Comparison of ENCODE assay signal across 8 cellular contexts in genomic region chr7:44123190-44124003, GRCh38. TPM values are rescaled to one million over a fixed set of nuclear protein-coding genes. Genes with fewer than 3 reads are reported as not detected.
DNase-seq lines count a peak whose midpoint lies in the region; ATAC-seq, FAIRE-seq and TF ChIP-seq lines count a peak whose summit lies in the region.

POLD2 (minus strand) TSS chr7:44123548; CDS start chr7:44122053, 1,495 bp downstream.

- H3K4me1 ChIP-seq in ACC112 (ENCODE audit: control insufficient read depth, insufficient read depth, low read length, unreplicated experiment) (peaks cover 9% of the 10 kb centered on the region), mammary epithelial cell (ENCODE audit: insufficient read depth, low read length) (peaks cover 20% of the 10 kb centered on the region), iPS-20b (ENCODE audit: insufficient read depth, low read length) (no peaks in the 10 kb centered on the region), small intestine (ENCODE audit: control insufficient read depth in 2 of 2, insufficient read depth in 1 of 2, low read depth in 1 of 2, low read length in 1 of 2) (peaks cover 0 to 5% of the 10 kb centered on the region in 2 donors)

- H4K20me1 ChIP-seq in mammary epithelial cell (ENCODE audit: insufficient read depth, low read length), result no peaks in the 10 kb centered on the region

- ATAC-seq in GM18868 (IDR thresholded peaks at IDR 0.05; ENCODE audit: unreplicated experiment) (peak; percentile 99), HG03108 (IDR thresholded peaks at IDR 0.05; ENCODE audit: unreplicated experiment) (peak; percentile 99)

- H3K36me3 ChIP-seq in ACC112 (ENCODE audit: insufficient read depth, low read length) (peaks cover 11% of the 10 kb centered on the region), WERI-Rb-1 (peaks cover 33% of the 10 kb centered on the region), mammary epithelial cell (ENCODE audit: insufficient read depth, low read length) (peaks cover 9% of the 10 kb centered on the region), iPS-20b (ENCODE audit: insufficient read depth, low read depth, low read length) (peaks cover 34% of the 10 kb centered on the region), small intestine (ENCODE audit: control insufficient read depth in 2 of 2, insufficient read depth in 2 of 2, low read length in 2 of 2) (no peaks in the 10 kb centered on the region)

- no peak for FAIRE-seq in small intestine (lab: Jason Lieb, UNC)

- peak; percentile 98 for DNase-seq in NCI-H2196 (lab: John Stamatoyannopoulos, UW; ENCODE audit: unreplicated experiment)
- DNase-seq in WERI-Rb-1, result peak; percentile 99
- DNase-seq in mammary epithelial cell, result peak; percentile 96
- DNase-seq in small intestine, result peak; percentile 96

- H3K27me3 ChIP-seq in ACC112 (ENCODE audit: insufficient read depth, low read length), result no peaks in the 10 kb centered on the region
- no peaks in the 10 kb centered on the region for H3K27me3 ChIP-seq in WERI-Rb-1 (ENCODE audit: insufficient read depth, low read depth, severe bottlenecking)
- no peaks in the 10 kb centered on the region for H3K27me3 ChIP-seq in mammary epithelial cell (ENCODE audit: insufficient read depth, low read length)
- H3K27me3 ChIP-seq in iPS-20b (ENCODE audit: insufficient read depth, low read length), result peaks cover 8% of the 10 kb centered on the region; the same call in 1 of the 2 replicates
- no peaks in the 10 kb centered on the region for H3K27me3 ChIP-seq in small intestine (ENCODE audit: control insufficient read depth in 2 of 2, insufficient read depth in 2 of 2, low read length in 2 of 2)

- CTCF ChIA-PET in mammary epithelial cell (lab: Charles Lee; ENCODE audit: low non-redundant PET), result interaction anchor here (1.5 kb wide), 1 partner anchor 51 kb away, joined by 5 read pairs; no protein-coding TSS in a partner anchor

- WGBS in mammary epithelial cell (ENCODE audit: low coverage, missing lambda C conversion rate), result 4% methylated on average over 17 of the region's 86 CpGs
- 0 to 1% (median 0%) methylated on average over 82 to 86 of the region's 86 CpGs for WGBS in small intestine, 3 donors

- H2AFZ ChIP-seq in ACC112 (ENCODE audit: low read length, unreplicated experiment) (peak within 1 kb of the TSS; percentile 96), mammary epithelial cell (ENCODE audit: low read depth, low read length) (peak within 1 kb of the TSS; percentile 99)

- dilution Hi-C loops in mammary epithelial cell (cut with HindIII; ENCODE audit: low sequenced_read_pairs), result no loop called here

- no peaks in the 10 kb centered on the region for H3K9me3 ChIP-seq in WERI-Rb-1 (ENCODE audit: severe bottlenecking)
- H3K9me3 ChIP-seq in mammary epithelial cell (replicated peaks; ENCODE audit: insufficient read depth, low read length), result no peaks in the 10 kb centered on the region
- H3K9me3 ChIP-seq in iPS-20b (ENCODE audit: insufficient read depth, low read depth, low read length), result no peaks in the 10 kb centered on the region
- no peaks in the 10 kb centered on the region for H3K9me3 ChIP-seq in small intestine (ENCODE audit: control insufficient read depth, low read depth)

- no TSS peak for BruUV-seq in mammary epithelial cell (replicated peaks; lab: Mats Ljungman, UMichigan)

- peaks cover 24% of the 10 kb centered on the region for H3K79me2 ChIP-seq in ACC112 (ENCODE audit: control insufficient read depth, insufficient read depth, low read length, unreplicated experiment)
- H3K79me2 ChIP-seq in mammary epithelial cell (ENCODE audit: insufficient read depth, low read length), result peaks cover 40% of the 10 kb centered on the region

- in situ Hi-C loops in mammary epithelial cell (cut with MboI; ENCODE audit: low sequenced_read_pairs in 2 of 2), result no loop called here

- no peak for TF ChIP-seq CTCF in WERI-Rb-1 (IDR thresholded peaks at IDR 0.05; ENCODE audit: low read depth, low read length)
- no peak for TF ChIP-seq CTCF in mammary epithelial cell (conservative IDR thresholded peaks at IDR 0.05 in 1 of 2, IDR thresholded peaks at IDR 0.05 in 1 of 2; ENCODE audit: extremely low read depth in 1 of 2, insufficient read depth in 1 of 2, low read depth in 1 of 2, low read length in 2 of 2)

- intact Hi-C loops in mammary epithelial cell (cut with micrococcal nuclease), result loop anchor here (1.0 to 5.0 kb wide), 3 partner anchors 51 to 104 kb away; no protein-coding TSS in a partner anchor

- H3K4me3 ChIP-seq in ACC112 (ENCODE audit: low read depth, low read length) (peak within 1 kb of the TSS; percentile 86), WERI-Rb-1 (ENCODE audit: low read depth, low read length) (peak within 1 kb of the TSS; percentile 58), mammary epithelial cell (replicated peaks in 1 of 3; ENCODE audit: insufficient read depth in 1 of 3, low read depth in 2 of 3, low read length in 3 of 3) (peak within 1 kb of the TSS; percentile 77 to 89 (median 84)), iPS-20b (ENCODE audit: low read length) (peak within 1 kb of the TSS; percentile 77), small intestine (ENCODE audit: low read depth in 1 of 2, low read length in 2 of 2) (peak within 1 kb of the TSS; percentile 67)

- peak within 1 kb of the TSS; percentile 99 for H3K4me2 ChIP-seq in mammary epithelial cell (ENCODE audit: insufficient read depth, low read depth, low read length)

- H3K27ac ChIP-seq in ACC112 (ENCODE audit: low read depth, low read length) (peak within 1 kb of the TSS; percentile 49), WERI-Rb-1 (peak within 1 kb of the TSS; percentile 92), mammary epithelial cell (ENCODE audit: insufficient read depth, low read depth, low read length) (peak within 1 kb of the TSS; percentile 87), iPS-20b (ENCODE audit: low read length) (no peak within 1 kb of the TSS), small intestine (ENCODE audit: low read depth in 1 of 2, low read length in 1 of 2) (peak within 1 kb of the TSS; percentile 2 to 89)

- H3K9ac ChIP-seq in mammary epithelial cell (ENCODE audit: insufficient read depth, low read length) (peak within 1 kb of the TSS; percentile 92), iPS-20b (ENCODE audit: low read depth, low read length) (peak within 1 kb of the TSS; percentile 85)

RNA-seq across cellular contexts. Expression of gene POLD2, which starts in this region (rescaled TPM):
- total RNA-seq in mammary epithelial cell, result 100 to 1,000 TPM in 1 of 2 donors, 10 to 100 TPM in 1; 72.8 to 144 TPM
- polyA plus RNA-seq in mammary epithelial cell (187 TPM), small intestine (10 to 100 TPM; 13.6 to 82.4 (median 27.3) TPM)
- 144 TPM for polyA minus RNA-seq in mammary epithelial cell
